Comparison of ENCODE assay signal across 1 cellular context in the genomic region with DNA sequence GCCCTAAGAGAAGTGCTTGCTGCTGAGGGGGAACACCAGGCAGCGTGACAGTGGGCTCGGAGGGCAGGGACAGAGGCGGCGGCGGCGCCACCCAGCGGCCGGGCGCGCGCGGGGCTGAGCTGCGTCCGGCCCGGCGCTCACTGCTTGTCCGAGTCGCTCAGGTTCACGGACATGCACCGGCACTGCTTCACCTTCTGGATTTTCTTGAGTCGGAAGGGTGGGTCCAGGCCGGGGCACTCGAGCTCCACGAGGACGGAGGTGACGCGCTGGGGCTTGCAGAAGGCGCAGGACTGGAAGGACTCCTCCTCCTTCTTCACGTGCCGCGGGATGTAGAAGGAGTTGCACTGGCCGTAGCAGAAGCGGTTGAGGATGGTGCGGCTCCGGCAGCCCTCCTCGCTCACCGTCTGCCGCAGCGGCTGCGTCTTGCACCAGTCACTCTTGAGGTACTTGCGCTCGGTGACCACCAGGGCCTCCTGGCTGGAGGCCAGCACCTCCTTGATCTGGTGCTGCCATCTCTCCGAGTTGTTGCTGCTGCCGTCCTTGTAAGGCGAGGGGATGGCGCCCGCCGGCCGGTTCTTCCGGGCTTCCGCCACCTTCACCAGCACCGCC.
TF ChIP-seq lines count a peak whose summit lies in the region.

No MANE protein-coding gene starts in this region.

TF ChIP-seq in WTC11, 78 proteins besides CTCF, POLR2A, EP300 and RAD21 (continued from another document):
- TF ChIP-seq, protein P1, sequence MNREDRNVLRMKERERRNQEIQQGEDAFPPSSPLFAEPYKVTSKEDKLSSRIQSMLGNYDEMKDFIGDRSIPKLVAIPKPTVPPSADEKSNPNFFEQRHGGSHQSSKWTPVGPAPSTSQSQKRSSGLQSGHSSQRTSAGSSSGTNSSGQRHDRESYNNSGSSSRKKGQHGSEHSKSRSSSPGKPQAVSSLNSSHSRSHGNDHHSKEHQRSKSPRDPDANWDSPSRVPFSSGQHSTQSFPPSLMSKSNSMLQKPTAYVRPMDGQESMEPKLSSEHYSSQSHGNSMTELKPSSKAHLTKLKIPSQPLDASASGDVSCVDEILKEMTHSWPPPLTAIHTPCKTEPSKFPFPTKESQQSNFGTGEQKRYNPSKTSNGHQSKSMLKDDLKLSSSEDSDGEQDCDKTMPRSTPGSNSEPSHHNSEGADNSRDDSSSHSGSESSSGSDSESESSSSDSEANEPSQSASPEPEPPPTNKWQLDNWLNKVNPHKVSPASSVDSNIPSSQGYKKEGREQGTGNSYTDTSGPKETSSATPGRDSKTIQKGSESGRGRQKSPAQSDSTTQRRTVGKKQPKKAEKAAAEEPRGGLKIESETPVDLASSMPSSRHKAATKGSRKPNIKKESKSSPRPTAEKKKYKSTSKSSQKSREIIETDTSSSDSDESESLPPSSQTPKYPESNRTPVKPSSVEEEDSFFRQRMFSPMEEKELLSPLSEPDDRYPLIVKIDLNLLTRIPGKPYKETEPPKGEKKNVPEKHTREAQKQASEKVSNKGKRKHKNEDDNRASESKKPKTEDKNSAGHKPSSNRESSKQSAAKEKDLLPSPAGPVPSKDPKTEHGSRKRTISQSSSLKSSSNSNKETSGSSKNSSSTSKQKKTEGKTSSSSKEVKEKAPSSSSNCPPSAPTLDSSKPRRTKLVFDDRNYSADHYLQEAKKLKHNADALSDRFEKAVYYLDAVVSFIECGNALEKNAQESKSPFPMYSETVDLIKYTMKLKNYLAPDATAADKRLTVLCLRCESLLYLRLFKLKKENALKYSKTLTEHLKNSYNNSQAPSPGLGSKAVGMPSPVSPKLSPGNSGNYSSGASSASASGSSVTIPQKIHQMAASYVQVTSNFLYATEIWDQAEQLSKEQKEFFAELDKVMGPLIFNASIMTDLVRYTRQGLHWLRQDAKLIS (CRISPR knock-in tag; IDR thresholded peaks at IDR 0.05; ENCODE audit: borderline replicate concordance), result peak; percentile 72; the same call in 1 of the 2 replicates
- no peak for TF ChIP-seq SOX15 (CRISPR knock-in tag; IDR thresholded peaks at IDR 0.05)
- TF ChIP-seq, protein P2, sequence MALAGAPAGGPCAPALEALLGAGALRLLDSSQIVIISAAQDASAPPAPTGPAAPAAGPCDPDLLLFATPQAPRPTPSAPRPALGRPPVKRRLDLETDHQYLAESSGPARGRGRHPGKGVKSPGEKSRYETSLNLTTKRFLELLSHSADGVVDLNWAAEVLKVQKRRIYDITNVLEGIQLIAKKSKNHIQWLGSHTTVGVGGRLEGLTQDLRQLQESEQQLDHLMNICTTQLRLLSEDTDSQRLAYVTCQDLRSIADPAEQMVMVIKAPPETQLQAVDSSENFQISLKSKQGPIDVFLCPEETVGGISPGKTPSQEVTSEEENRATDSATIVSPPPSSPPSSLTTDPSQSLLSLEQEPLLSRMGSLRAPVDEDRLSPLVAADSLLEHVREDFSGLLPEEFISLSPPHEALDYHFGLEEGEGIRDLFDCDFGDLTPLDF (CRISPR knock-in tag; IDR thresholded peaks at IDR 0.05), result no peak
